ENCODE assay signal across 10 cellular contexts in genomic region chr5:96733771-96734498, GRCh38.
DNase-seq lines count a peak whose midpoint lies in the region; ATAC-seq, FAIRE-seq and TF ChIP-seq lines count a peak whose summit lies in the region.
"Had no signal": no experiment of that assay in that cellular context is flagged by ENCODE, and none has a peak within 500 bp of the region (broad histone marks: within the 10 kb centered on the region; RNA-seq: fewer than 3 reads in every experiment).

No MANE protein-coding gene starts in this region.

- H3K27ac ChIP-seq in GM23248 (no peak overlapping the region), epithelial cell of prostate (peak overlapping the region; percentile 92), pancreas (no peak overlapping the region)

- in situ Hi-C loops in GM23248 (cut with MboI), result no loop called here

- peaks cover 29% of the 10 kb centered on the region for H3F3A ChIP-seq in GM23248 (ENCODE audit: insufficient read depth)

- peaks cover 23% of the 10 kb centered on the region for H3K79me2 ChIP-seq in GM23248 (ENCODE audit: insufficient read depth)

- H3K36me3 ChIP-seq in GM23248 (ENCODE audit: low read depth), result peaks cover 46% of the 10 kb centered on the region
- H3K36me3 ChIP-seq in pancreas, result peaks cover 0 to 31% (median 19%) of the 10 kb centered on the region in 3 donors

- FAIRE-seq in pancreas (lab: Jason Lieb, UNC), result no peak
- FAIRE-seq: G401.6 had no signal

- H3K9me2 ChIP-seq in GM23248 (ENCODE audit: insufficient read depth), result no peaks in the 10 kb centered on the region

- H3K27ac Mint-ChIP-seq in chondrocyte (ENCODE audit: unreplicated experiment), result no peak overlapping the region

- H3K9ac ChIP-seq in GM23248, result no peak overlapping the region

- peak overlapping the region; percentile 67 for H3K4me2 ChIP-seq in GM23248 (ENCODE audit: unreplicated experiment)

- intact Hi-C loops in pancreas (cut with DNase I), result no loop called here

- no peaks in the 10 kb centered on the region for H3K9me3 Mint-ChIP-seq in chondrocyte (ENCODE audit: low read depth)

- H3K4me3 ChIP-seq in GM23248, result no peak overlapping the region
- H3K4me3 ChIP-seq in pancreas, result no peak overlapping the region

- DNase-seq in GM23248 (peak; percentile 44), NCI-H82 (lab: John Stamatoyannopoulos, UW) (peak; percentile 90), epithelial cell of prostate (ENCODE audit: low read depth, low spot score) (peak; percentile 97), pancreas (no peak), GM19240 (ENCODE audit: insufficient read length, low spot score) (no peak), chondrocyte (ENCODE audit: low spot score) (no peak), mesenteric fat pad (ENCODE audit: low spot score) (no peak)
- DNase-seq: activated CD4-positive, alpha-beta T cell treated with anti-CD3 and anti-CD28 coated beads, Interleukin-2, amount 50 U/mL, for 48 hours; central memory CD4-positive, alpha-beta T cell had no signal

- H3K27me3 ChIP-seq in GM23248 (replicated peaks; ENCODE audit: insufficient read depth), result no peaks in the 10 kb centered on the region
- no peaks in the 10 kb centered on the region for H3K27me3 ChIP-seq in pancreas

- no peak overlapping the region for H3K4me3 Mint-ChIP-seq in chondrocyte (ENCODE audit: unreplicated experiment)

- peak in 3 of 4 donors; percentile 27 to 67 (median 46) for ATAC-seq in pancreas

- peaks cover 9% of the 10 kb centered on the region for H3K4me1 Mint-ChIP-seq in chondrocyte (ENCODE audit: low read depth)

- TF ChIP-seq CTCF in pancreas (IDR thresholded peaks at IDR 0.05) (no peak), chondrocyte (IDR thresholded peaks at IDR 0.05) (no peak)

- no peaks in the 10 kb centered on the region for H4K20me1 ChIP-seq in GM23248 (ENCODE audit: insufficient read depth)

- WGBS in GM23248 (ENCODE audit: low coverage in 1 of 2, low lambda C conversion rate in 2 of 2, missing lambda C conversion rate in 2 of 2), 2 experiments, result 75 to 78% methylated on average over 7 of the region's 7 CpGs
- 80 to 82% methylated on average over 7 of the region's 7 CpGs for WGBS in pancreas, 2 donors

- peaks cover 36% of the 10 kb centered on the region for H3K4me1 ChIP-seq in GM23248 (ENCODE audit: insufficient read depth)
- no peaks in the 10 kb centered on the region for H3K4me1 ChIP-seq in pancreas

- H3K9me3 ChIP-seq in GM23248 (ENCODE audit: low read depth) (no peaks in the 10 kb centered on the region), pancreas (no peaks in the 10 kb centered on the region)

- no peak overlapping the region for H2AFZ ChIP-seq in GM23248

- no peaks in the 10 kb centered on the region for H3K27me3 Mint-ChIP-seq in chondrocyte (ENCODE audit: low read depth)

- H3K36me3 Mint-ChIP-seq in chondrocyte (ENCODE audit: low read depth), result peaks cover 10% of the 10 kb centered on the region

Comparison
In these comparisons a context has a peak if more than half of its experiments do, and no peak if none do; other contexts are left out.
1. DNase-seq: peak in GM23248 (single experiment), NCI-H82 (single experiment) and epithelial cell of prostate (single experiment); none in pancreas (0 of 6), GM19240 (single experiment), chondrocyte (single experiment) and mesenteric fat pad (single experiment).